8 cellular contexts compared by ENCODE assay signal in genomic region chr2:64455031-64455332, GRCh38. TPM values are rescaled to one million over a fixed set of nuclear protein-coding genes. Genes with fewer than 3 reads are reported as not detected.
DNase-seq lines count a peak whose midpoint lies in the region; ATAC-seq, FAIRE-seq and TF ChIP-seq lines count a peak whose summit lies in the region.

No MANE protein-coding gene starts in this region.

- no peak overlapping the region for H4K91ac ChIP-seq in H1 (replicated peaks; ENCODE audit: insufficient read length, low read length)

- no peak overlapping the region for H2BK120ac ChIP-seq in H1 (replicated peaks; ENCODE audit: low read depth, low read length)

- H3K36me3 Mint-ChIP-seq in neural crest cell (ENCODE audit: low read depth): peaks cover 10% of the 10 kb centered on the region

- peak overlapping the region in 10 of 11 experiments; percentile 64 to 81 (median 78); a peak in 15 of 22 replicates for H3K9ac ChIP-seq in BLaER1 treated with 17β-estradiol and CSF1 and Interleukin-3, amounts not matched to agents 10 nM and 100 nM
- peak overlapping the region; percentile 25 to 65 (median 60) for H3K9ac ChIP-seq in H1 (replicated peaks in 1 of 4; ENCODE audit: extremely low read depth in 1 of 4, low read depth in 3 of 4, low read length in 3 of 4)

- POLR2A ChIA-PET in H1 (lab: Charles Lee; ENCODE audit: partially characterized antibody): interaction anchor here (1.4 to 1.6 kb wide), 2 partner anchors 11 to 51 kb away, joined by 3 to 4 read pairs; no protein-coding TSS in a partner anchor

- no peaks in the 10 kb centered on the region for H3K9me3 ChIP-seq in BLaER1 treated with 17β-estradiol and CSF1 and Interleukin-3, amounts not matched to agents 10 nM and 100 nM (replicated peaks in 1 of 11)
- H3K9me3 ChIP-seq in H1 (ENCODE audit: insufficient read depth in 2 of 2, low read depth in 1 of 2, low read length in 1 of 2): no peaks in the 10 kb centered on the region

- H3K4me3 ChIP-seq in BLaER1 treated with 17β-estradiol and CSF1 and Interleukin-3, amounts not matched to agents 10 nM and 100 nM: peak overlapping the region; percentile 68 to 81 (median 72)
- peak overlapping the region; percentile 68 to 89 (median 78) for H3K4me3 ChIP-seq in H1 (ENCODE audit: extremely low read depth in 1 of 4, insufficient read depth in 2 of 4, low read depth in 3 of 4, low read length in 4 of 4)

- peaks cover 3% of the 10 kb centered on the region; the same call in 1 of the 2 replicates for H3K23me2 ChIP-seq in H1 (ENCODE audit: low read depth, low read length)

- ATAC-seq in GM21447 (IDR thresholded peaks at IDR 0.05; ENCODE audit: unreplicated experiment): no peak

- no peaks in the 10 kb centered on the region for H3K27me3 Mint-ChIP-seq in neural crest cell (ENCODE audit: low read depth)

- H4K20me1 ChIP-seq in BLaER1 treated with 17β-estradiol and CSF1 and Interleukin-3, amounts not matched to agents 10 nM and 100 nM: no peaks in the 10 kb centered on the region
- H4K20me1 ChIP-seq in H1 (replicated peaks in 1 of 2; ENCODE audit: control insufficient read depth in 1 of 2, insufficient read depth in 2 of 2, low read length in 2 of 2): no peaks in the 10 kb centered on the region

- peaks cover 17 to 41% (median 27%) of the 10 kb centered on the region in 11 experiments; a peak in 21 of 22 replicates for H3K27me3 ChIP-seq in BLaER1 treated with 17β-estradiol and CSF1 and Interleukin-3, amounts not matched to agents 10 nM and 100 nM
- H3K27me3 ChIP-seq in H1 (replicated peaks in 1 of 4; ENCODE audit: control insufficient read depth in 3 of 4, extremely low read depth in 1 of 4, insufficient read depth in 3 of 4, low read length in 3 of 4): no peaks in the 10 kb centered on the region

- peaks cover 35% of the 10 kb centered on the region for H3K4me1 Mint-ChIP-seq in neural crest cell

- H2BK5ac ChIP-seq in H1 (ENCODE audit: low read depth, low read length): no peak overlapping the region

- no peak overlapping the region; the same call in 1 of the 2 replicates for H4K8ac ChIP-seq in H1 (ENCODE audit: extremely low read depth, insufficient read depth, low read length)

- H3K27ac ChIP-seq in BLaER1 treated with 17β-estradiol and CSF1 and Interleukin-3, amounts not matched to agents 10 nM and 100 nM: 0 out of 22 replicates have a peak overlapping the region, but pooled peaks of 1 of the 11 experiments have one; percentile 43
- no peak overlapping the region for H3K27ac ChIP-seq in H1 (ENCODE audit: low read depth, low read length)

- H4K5ac ChIP-seq in H1 (ENCODE audit: insufficient read length, low read depth, low read length): no peak overlapping the region

- TF ChIP-seq POLR2A in H1 (IDR thresholded peaks at IDR 0.05; ENCODE audit: control extremely low read depth in 1 of 2, low read depth in 2 of 2, low read length in 2 of 2): no peak

- TF ChIP-seq CTCF in H1 (IDR thresholded peaks at IDR 0.05; ENCODE audit: control extremely low read depth in 1 of 3, insufficient read depth in 1 of 3, low read depth in 1 of 3, low read length in 3 of 3) (no peak), neural crest cell (conservative IDR thresholded peaks at IDR 0.05) (no peak)

- H3K56ac ChIP-seq in H1 (replicated peaks; ENCODE audit: insufficient read length, low read depth, low read length): no peak overlapping the region

- peak overlapping the region; percentile 94 for H3K27ac Mint-ChIP-seq in neural crest cell (ENCODE audit: unreplicated experiment)

- peak; percentile 11 for DNase-seq in NAMALWA (ENCODE audit: low spot score)
- DNase-seq in H1 (ENCODE audit: low read depth in 1 of 2, low spot score in 2 of 2): no peak
- DNase-seq in neural crest cell (ENCODE audit: low read depth, low spot score): no peak
- no peak for DNase-seq in occipital lobe (lab: John Stamatoyannopoulos, UW)
- no peak for DNase-seq in AG08395 (ENCODE audit: low spot score)
- no peak for DNase-seq in DMS153 (lab: John Stamatoyannopoulos, UW)

- H3K79me2 ChIP-seq in H1 (ENCODE audit: control insufficient read depth in 1 of 2, insufficient read depth in 2 of 2, low read length in 2 of 2): no peaks in the 10 kb centered on the region

- CTCF ChIA-PET in H1 (lab: Charles Lee; ENCODE audit: partially characterized antibody): interaction anchor here (3.5 kb wide), 1 partner anchor 33 kb away, joined by 20 read pairs; no protein-coding TSS in a partner anchor

- no peaks in the 10 kb centered on the region for H3K79me1 ChIP-seq in H1 (ENCODE audit: low read depth, low read length)

- no peak overlapping the region for H2BK15ac ChIP-seq in H1 (ENCODE audit: low read length)

- FAIRE-seq in H1 (lab: Jason Lieb, UNC): no peak

- H3K4me3 Mint-ChIP-seq in neural crest cell: peak overlapping the region; percentile 98

- peak overlapping the region; percentile 19 for H3K4ac ChIP-seq in H1 (replicated peaks; ENCODE audit: insufficient read length, low read depth, low read length)

- H3K18ac ChIP-seq in H1 (ENCODE audit: extremely low read depth, low read length): peak overlapping the region; percentile 66; the same call in 1 of the 2 replicates

- TF ChIP-seq EP300 in H1 (IDR thresholded peaks at IDR 0.05; ENCODE audit: borderline replicate concordance in 1 of 2, low read depth in 2 of 2, low read length in 2 of 2): no peak

- H3K36me3 ChIP-seq in BLaER1 treated with 17β-estradiol and CSF1 and Interleukin-3, amounts not matched to agents 10 nM and 100 nM: no peaks in the 10 kb centered on the region
- peaks cover 5 to 37% (median 18%) of the 10 kb centered on the region in 4 experiments; a peak in 6 of 8 replicates for H3K36me3 ChIP-seq in H1 (ENCODE audit: control insufficient read depth in 2 of 4, insufficient read depth in 4 of 4, low read length in 3 of 4)

- peaks cover 13 to 24% (median 20%) of the 10 kb centered on the region in 10 experiments for H3K4me1 ChIP-seq in BLaER1 treated with 17β-estradiol and CSF1 and Interleukin-3, amounts not matched to agents 10 nM and 100 nM
- peaks cover 2 to 11% (median 5%) of the 10 kb centered on the region in 4 experiments; a peak in 4 of 7 replicates for H3K4me1 ChIP-seq in H1 (replicated peaks in 1 of 4; ENCODE audit: control insufficient read depth in 3 of 4, insufficient read depth in 4 of 4, low read length in 3 of 4)

- H3K14ac ChIP-seq in H1 (ENCODE audit: insufficient read length): no peak overlapping the region

- no peak for TF ChIP-seq RAD21 in H1 (IDR thresholded peaks at IDR 0.05 in 1 of 2, conservative IDR thresholded peaks at IDR 0.05 in 1 of 2; ENCODE audit: low read depth in 2 of 2, low read length in 2 of 2)

- no peak overlapping the region for H3K23ac ChIP-seq in H1 (ENCODE audit: insufficient read length)

- peak overlapping the region; percentile 92 to 97 (median 96) for H3K4me2 ChIP-seq in BLaER1 treated with 17β-estradiol and CSF1 and Interleukin-3, amounts not matched to agents 10 nM and 100 nM
- peak overlapping the region; percentile 74 to 85 for H3K4me2 ChIP-seq in H1 (ENCODE audit: insufficient read depth in 1 of 2, low read depth in 2 of 2, low read length in 2 of 2)

- H2AFZ ChIP-seq in H1 (ENCODE audit: low read length): no peak overlapping the region

- H3K9me3 Mint-ChIP-seq in neural crest cell: no peaks in the 10 kb centered on the region

- no peak overlapping the region for H2BK12ac ChIP-seq in H1 (ENCODE audit: low read depth, low read length)

- WGBS in H1 (ENCODE audit: extremely low coverage in 1 of 2, insufficient coverage in 1 of 2, insufficient read length in 1 of 2, insufficient replicate concordance in 2 of 2, low coverage in 1 of 2, low lambda C conversion rate in 2 of 2, missing lambda C conversion rate in 1 of 2), 2 experiments: 3% methylated on average over 10 of the region's 10 CpGs; no CpG with 5 or more reads in 1 of the 2 experiments

- no peak overlapping the region for H2BK20ac ChIP-seq in H1 (ENCODE audit: low read length)

- H2AK5ac ChIP-seq in H1 (ENCODE audit: low read depth, low read length): no peak overlapping the region

TF ChIP-seq in H1, 55 proteins besides CTCF, POLR2A, EP300 and RAD21:
- TF ChIP-seq TBP (IDR thresholded peaks at IDR 0.05; ENCODE audit: low read depth, low read length) (no peak), ATF3 (IDR thresholded peaks at IDR 0.05; ENCODE audit: insufficient read depth, low read depth, low read length) (no peak), SIRT6 (IDR thresholded peaks at IDR 0.05; ENCODE audit: low read length) (no peak), FOSL1 (IDR thresholded peaks at IDR 0.05; ENCODE audit: insufficient read depth, low read depth, low read length) (no peak), E2F6 (IDR thresholded peaks at IDR 0.05) (no peak), HDAC2 (IDR thresholded peaks at IDR 0.05; ENCODE audit: borderline replicate concordance in 1 of 2, low read depth in 2 of 2, low read length in 2 of 2) (no peak), CBX8 (IDR thresholded peaks at IDR 0.05; ENCODE audit: borderline replicate concordance, low read depth, low read length) (no peak), RBBP5 (IDR thresholded peaks at IDR 0.05; ENCODE audit: borderline replicate concordance, low read depth, low read length) (no peak), ASH2L (IDR thresholded peaks at IDR 0.05; ENCODE audit: low read length) (no peak), SP2 (IDR thresholded peaks at IDR 0.05; ENCODE audit: low read length) (no peak), YY1 (IDR thresholded peaks at IDR 0.05; ENCODE audit: low read depth, low read length) (no peak)
TF ChIP-seq in H1: peak in this region for 0.

RNA-seq across cellular contexts. Expression of gene LGALSL, which starts 1.0 kb away (rescaled TPM):
- 29.2 and 32.3 TPM in 2 replicates for total RNA-seq in H1 (2021; fragmentation: NEBNext Ultra II Directional; extraction: Animal tissue kit (Norgen Biotek cat#: 25700))
- 13.6 and 14.0 TPM in 2 replicates for polyA plus RNA-seq in H1 (2011; rRNA removed)
- 13.6 TPM for polyA plus RNA-seq in H1 (2011; cell fraction: cytosol; rRNA removed)
- polyA plus RNA-seq in H1 (2011; cell fraction: nucleus; rRNA removed): 12.2 TPM
- polyA plus RNA-seq in H1 (2012, experiment 1 of 2): 24.4 to 46.0 TPM (median 31.0 TPM) in 4 replicates
- polyA plus RNA-seq in H1 (2012, experiment 2 of 2): 7.0 TPM
- polyA plus RNA-seq in H1 (2013, experiment 1 of 2): 9.9 TPM
- polyA plus RNA-seq in H1 (2013, experiment 2 of 2): 9.4 TPM
- polyA minus RNA-seq in H1 (2011; rRNA and poly(A)+ RNA removed): 31.9 and 36.8 TPM in 2 replicates
- polyA minus RNA-seq in H1 (2011; cell fraction: cytosol; rRNA and poly(A)+ RNA removed): 13.7 TPM
- polyA minus RNA-seq in H1 (2011; cell fraction: nucleus; rRNA and poly(A)+ RNA removed): 10.4 TPM
- total RNA-seq in neural crest cell: 29.1 and 31.1 TPM in 2 replicates
- 53.7 TPM for total RNA-seq in occipital lobe
